In genomic region chr12:40226652-40227051, GRCh38 we compare ENCODE assay signal across 7 cellular contexts. TPM values are rescaled to one million over a fixed set of nuclear protein-coding genes. Genes with fewer than 3 reads are reported as not detected.
DNase-seq lines count a peak whose midpoint lies in the region; ATAC-seq, FAIRE-seq and TF ChIP-seq lines count a peak whose summit lies in the region.

No MANE protein-coding gene starts in this region.

- peak; percentile 28 for ATAC-seq in GM21737 (IDR thresholded peaks at IDR 0.05; ENCODE audit: unreplicated experiment)
- no peak for ATAC-seq in GM21381 (IDR thresholded peaks at IDR 0.05; ENCODE audit: unreplicated experiment)

- DNase-seq in RPMI7951 (ENCODE audit: low read depth) (peak; percentile 84), left ventricle myocardium inferior (no peak), tibial artery (peak; percentile 76 to 80), progenitor cell of endocrine pancreas (ENCODE audit: low spot score, unreplicated experiment) (no peak), GM19239 (ENCODE audit: insufficient read length, low spot score) (no peak)

- H3K27me3 Mint-ChIP-seq in progenitor cell of endocrine pancreas, result peaks cover 36% of the 10 kb centered on the region

- H3K4me1 Mint-ChIP-seq in progenitor cell of endocrine pancreas (ENCODE audit: low read depth), result peaks cover 5% of the 10 kb centered on the region

- H3K27me3 ChIP-seq in left ventricle myocardium inferior (ENCODE audit: low read depth) (no peaks in the 10 kb centered on the region), tibial artery (no peaks in the 10 kb centered on the region)

- H3K4me3 Mint-ChIP-seq in progenitor cell of endocrine pancreas (ENCODE audit: low read depth), result no peak overlapping the region

- intact Hi-C loops in left ventricle myocardium inferior (cut with micrococcal nuclease) (no loop called here), tibial artery (cut with DNase I; ENCODE audit: low total_unique reads) (loop anchor here (10.0 kb wide), 1 partner anchor 72 kb away; no protein-coding TSS in a partner anchor)

- H3K4me1 ChIP-seq in left ventricle myocardium inferior (peaks cover 65% of the 10 kb centered on the region), tibial artery (peaks cover 0 to 40% (median 2%) of the 10 kb centered on the region in 4 donors)

- H3K9me3 ChIP-seq in left ventricle myocardium inferior (replicated peaks) (no peaks in the 10 kb centered on the region), tibial artery (no peaks in the 10 kb centered on the region)

- no peak for TF ChIP-seq CTCF in left ventricle myocardium inferior (IDR thresholded peaks at IDR 0.05; ENCODE audit: borderline replicate concordance)
- TF ChIP-seq CTCF in tibial artery (IDR thresholded peaks at IDR 0.05), result no peak
- TF ChIP-seq CTCF in progenitor cell of endocrine pancreas (IDR thresholded peaks at IDR 0.05; ENCODE audit: unreplicated experiment), result no peak

- no peaks in the 10 kb centered on the region for H3K9me3 Mint-ChIP-seq in progenitor cell of endocrine pancreas (ENCODE audit: low read depth)

- H3K36me3 ChIP-seq in left ventricle myocardium inferior (no peaks in the 10 kb centered on the region), tibial artery (no peaks in the 10 kb centered on the region)

- no peak for FAIRE-seq in GM19239 (lab: Jason Lieb, UNC)

- H3K4me3 ChIP-seq in left ventricle myocardium inferior (peak overlapping the region; percentile 79), tibial artery (peak overlapping the region; percentile 66 to 81)

- H3K36me3 Mint-ChIP-seq in progenitor cell of endocrine pancreas (ENCODE audit: insufficient read depth), result no peaks in the 10 kb centered on the region

- H3K27ac Mint-ChIP-seq in progenitor cell of endocrine pancreas, result no peak overlapping the region

- peak overlapping the region; percentile 94 for H3K27ac ChIP-seq in left ventricle myocardium inferior (replicated peaks)
- H3K27ac ChIP-seq in tibial artery, result peak overlapping the region; percentile 96 to 97

RNA-seq across cellular contexts. Expression of gene LRRK2, which starts 1.9 kb away (rescaled TPM):
- total RNA-seq in RPMI7951 (2014; rRNA removed; shearing (Covaris generic)), result 1.8 and 2.3 TPM in 2 replicates
- total RNA-seq in left ventricle myocardium inferior (6.7 TPM), progenitor cell of endocrine pancreas (0.49 and 0.72 TPM in 2 replicates)

Comparison
In these comparisons a context has a peak if more than half of its experiments do, and no peak if none do; other contexts are left out.
1. DNase-seq: peak in RPMI7951 (single experiment) and tibial artery (2 of 2); none in left ventricle myocardium inferior (single experiment), progenitor cell of endocrine pancreas (single experiment) and GM19239 (single experiment).